ENCODE assay signal across 35 cellular contexts in genomic region chr5:80474929-80475328, GRCh38. TPM values are rescaled to one million over a fixed set of nuclear protein-coding genes. Genes with fewer than 3 reads are reported as not detected.
"Had no signal": no experiment of that assay in that cellular context is flagged by ENCODE, and none has a peak within 500 bp of the region (broad histone marks: within the 10 kb centered on the region; RNA-seq: fewer than 3 reads in every experiment).

No MANE protein-coding gene starts in this region.

- H3K4me3 Mint-ChIP-seq: activated naive CD4-positive, alpha-beta T cell treated with anti-CD3 and anti-CD28 coated beads for 36 hours; activated naive CD8-positive, alpha-beta T cell treated with anti-CD3 and anti-CD28 coated beads for 36 hours; activated T-helper 1 cell treated with anti-CD3 and anti-CD28 coated beads, Interleukin-12 subunit alpha, Interleukin-12 subunit beta, Interleukin-2, Interleukin-4 antibody, amounts not matched to agents 30 ng/mL and 10 ng/mL and 1 ng/mL, durations not matched to agents 14 hours and 24 hours and 36 hours; brain; naive thymus-derived CD8-positive, alpha-beta T cell; neural crest cell; stimulated activated naive B cell treated with anti-CD40 and anti-IgM and Interleukin-4, amounts not matched to agents 10 μg/mL and 1 μg/mL and 100 μg/mL, for 72 hours; T-helper 1 cell treated with Interleukin-12 subunit alpha and Interleukin-12 subunit beta and Interleukin-4 antibody, amounts not matched to agents 30 μg/mL and 1 μg/mL, for 36 hours had no signal

- H3K4me1 Mint-ChIP-seq: activated naive CD8-positive, alpha-beta T cell treated with anti-CD3 and anti-CD28 coated beads for 36 hours; brain; naive thymus-derived CD8-positive, alpha-beta T cell; neural crest cell; stimulated activated naive B cell treated with anti-CD40 and anti-IgM and Interleukin-4, amounts not matched to agents 10 μg/mL and 1 μg/mL and 100 μg/mL, for 72 hours had no signal

- H3K4me1 ChIP-seq: ascending aorta, pancreas, prostate gland, thyroid gland, upper lobe of left lung, vagina had no signal

- H3K27ac ChIP-seq: ascending aorta, cardiac muscle cell, coronary artery, dorsolateral prefrontal cortex, foreskin keratinocyte, pancreas, prostate gland, stomach, thyroid gland, upper lobe of left lung, vagina, WERI-Rb-1 had no signal

- H3K27me3 ChIP-seq: ascending aorta, cardiac muscle cell, dorsolateral prefrontal cortex, foreskin keratinocyte, pancreas, stomach, thyroid gland, upper lobe of left lung, vagina had no signal

- DNase-seq: activated CD4-positive, alpha-beta T cell treated with anti-CD3 and anti-CD28 coated beads for 48 hours; activated CD4-positive, alpha-beta T cell treated with anti-CD3 and anti-CD28 coated beads, Interleukin-2, amount 50 U/mL, for 48 hours; activated CD8-positive, alpha-beta memory T cell treated with anti-CD3 and anti-CD28 coated beads for 24 hours; activated effector memory CD4-positive, alpha-beta T cell treated with anti-CD3 and anti-CD28 coated beads, Interleukin-2, amount 50 U/mL, for 16 hours; activated naive CD4-positive, alpha-beta T cell treated with anti-CD3 and anti-CD28 coated beads for 36 hours; activated naive CD8-positive, alpha-beta T cell treated with anti-CD3 and anti-CD28 coated beads for 36 hours; cerebellar nuclear complex; dorsolateral prefrontal cortex; effector memory CD4-positive, alpha-beta T cell; foreskin keratinocyte; midbrain; naive thymus-derived CD8-positive, alpha-beta T cell; nucleus accumbens; pancreas; stimulated activated CD4-positive, alpha-beta T cell treated with anti-CD3 and anti-CD28 coated beads, Interleukin-1b, Interleukin-23, amount 100 ng/mL, for 48 hours; stimulated activated CD4-positive, alpha-beta T cell treated with anti-CD3 and anti-CD28 coated beads, Interleukin-4, amount 100 ng/mL, for 4 hours; stimulated activated CD8-positive, alpha-beta memory T cell treated with anti-CD3 and anti-CD28 coated beads, Interleukin-4, amount 100 ng/mL, for 48 hours; stimulated activated naive B cell treated with anti-CD40 and anti-IgM and Interleukin-4, amounts not matched to agents 10 μg/mL and 1 μg/mL and 100 μg/mL, for 72 hours; stomach; T1000; thyroid gland; upper lobe of left lung; WERI-Rb-1 had no signal

- FAIRE-seq: islet of Langerhans, pancreas had no signal

- H3K27ac Mint-ChIP-seq: activated naive CD4-positive, alpha-beta T cell treated with anti-CD3 and anti-CD28 coated beads for 36 hours; activated naive CD8-positive, alpha-beta T cell treated with anti-CD3 and anti-CD28 coated beads for 36 hours; activated T-helper 1 cell treated with anti-CD3 and anti-CD28 coated beads, Interleukin-12 subunit alpha, Interleukin-12 subunit beta, Interleukin-2, Interleukin-4 antibody, amounts not matched to agents 30 ng/mL and 10 ng/mL and 1 ng/mL, durations not matched to agents 14 hours and 24 hours and 36 hours; brain; naive thymus-derived CD8-positive, alpha-beta T cell; stimulated activated naive B cell treated with anti-CD40 and anti-IgM and Interleukin-4, amounts not matched to agents 10 μg/mL and 1 μg/mL and 100 μg/mL, for 72 hours; T-helper 1 cell treated with Interleukin-12 subunit alpha and Interleukin-12 subunit beta and Interleukin-4 antibody, amounts not matched to agents 30 μg/mL and 1 μg/mL, for 36 hours had no signal

- H3K36me3 ChIP-seq: prostate gland had no signal

- H3K4me3 ChIP-seq: ascending aorta, cardiac muscle cell, coronary artery, dorsolateral prefrontal cortex, pancreas, prostate gland, smooth muscle cell, stomach, thyroid gland, upper lobe of left lung, vagina had no signal

- ATAC-seq: activated CD4-positive, CD25-positive, alpha-beta regulatory T cell treated with anti-CD3 and anti-CD28 coated beads, Interleukin-2, amount 50 U/mL, for 24 hours; foreskin keratinocyte; naive thymus-derived CD8-positive, alpha-beta T cell; pancreas; stimulated activated naive B cell treated with anti-CD40 and anti-IgM and Interleukin-4, amounts not matched to agents 10 μg/mL and 1 μg/mL and 100 μg/mL, for 72 hours had no signal

- H3K9me3 ChIP-seq: pancreas, prostate gland, thyroid gland had no signal

- H3K4me2 ChIP-seq: smooth muscle cell had no signal

RNA-seq across cellular contexts. Expression of gene FAM151B, which starts 13.0 kb away (rescaled TPM):
- total RNA-seq: activated T-helper 1 cell treated with anti-CD3 and anti-CD28 coated beads, Interleukin-12 subunit alpha, Interleukin-12 subunit beta, Interleukin-2, Interleukin-4 antibody, amounts not matched to agents 30 ng/mL and 10 ng/mL and 1 ng/mL, durations not matched to agents 14 hours and 24 hours and 36 hours; ascending aorta had no signal
